Comparison of ENCODE assay signal across 1 cellular context in genomic region chr6:42627044-42627443, GRCh38.
TF ChIP-seq lines count a peak whose summit lies in the region.

No MANE protein-coding gene starts in this region.

TF ChIP-seq in K562, 482 proteins besides CTCF, POLR2A, EP300 and RAD21 (continued from another document):
- TF ChIP-seq POLR2AphosphoS5 (IDR thresholded peaks at IDR 0.05; ENCODE audit: control insufficient read depth, insufficient read depth, low read depth, low read length), result no peak
- TF ChIP-seq BRF1 (IDR thresholded peaks at IDR 0.05; ENCODE audit: borderline replicate concordance, extremely low read depth, insufficient read length), result no peak
- TF ChIP-seq UBTF (IDR thresholded peaks at IDR 0.05; ENCODE audit: borderline replicate concordance in 1 of 2, low read depth in 2 of 2, low read length in 2 of 2), result no peak
- no peak; the same call in 1 of the 2 replicates for TF ChIP-seq CTBP1 (IDR thresholded peaks at IDR 0.05; ENCODE audit: borderline replicate concordance)
- TF ChIP-seq USF2 (CRISPR knock-in tag; IDR thresholded peaks at IDR 0.05), result no peak
- 0 out of 2 replicates have a peak, but pooled peaks have one; percentile 11 for TF ChIP-seq MTA3 (IDR thresholded peaks at IDR 0.05; ENCODE audit: borderline replicate concordance)
